ENCODE assay signal across 24 cellular contexts in the genomic region with DNA sequence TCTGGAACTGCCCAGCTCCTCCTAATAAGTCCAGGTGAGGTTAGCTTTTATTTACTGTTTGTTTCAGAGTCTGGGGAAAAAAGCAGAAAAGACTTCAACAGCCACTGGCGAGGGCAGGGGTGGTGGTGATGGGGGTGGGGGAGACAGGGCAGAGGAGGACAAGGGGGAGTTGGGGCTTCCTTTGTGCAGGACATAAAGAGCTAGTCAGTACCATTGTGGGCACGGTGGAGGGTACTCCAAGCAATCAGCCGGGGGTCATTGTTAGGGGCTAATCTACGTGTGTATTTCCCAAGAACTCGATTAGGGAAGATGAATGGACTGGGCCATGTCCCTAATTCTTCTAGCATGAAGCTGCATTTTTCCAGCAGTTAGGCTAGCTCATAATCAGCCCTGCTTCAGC. TPM values are rescaled to one million over a fixed set of nuclear protein-coding genes. Genes with fewer than 3 reads are reported as not detected.
"Had no signal": no experiment of that assay in that cellular context is flagged by ENCODE, and none has a peak within 500 bp of the region (broad histone marks: within the 10 kb centered on the region; RNA-seq: fewer than 3 reads in every experiment).

No MANE protein-coding gene starts in this region.

- DNase-seq: cerebellar nuclear complex; erythroblast; foreskin melanocyte; heart left ventricle; hippocampal formation; kidney; left cardiac atrium; left ventricle myocardium superior; mesendoderm; naive B cell; nephron progenitor cell; ovary; right cardiac atrium; small intestine; stimulated activated CD4-positive, alpha-beta T cell treated with anti-CD3 and anti-CD28 coated beads, Interleukin-12 subunit alpha, Interleukin-12 subunit beta, amount 100 ng/mL, for 4 hours; stimulated activated naive CD4-positive, alpha-beta T cell; stomach; substantia nigra; trophoblast cell had no signal

- H3K27me3 ChIP-seq: ovary had no signal

- H3K4me3 ChIP-seq: heart left ventricle, ovary, stomach had no signal

- H3K9me3 ChIP-seq: heart left ventricle, ovary had no signal

- H3K4me1 Mint-ChIP-seq: nephron progenitor cell had no signal

- H3K27ac ChIP-seq: heart left ventricle, ovary, stomach had no signal

- H3K4me3 Mint-ChIP-seq: dendritic cell treated with granulocyte-macrophage colony-stimulating factor and Interleukin-4, amounts not matched to agents 40 ng/mL and 50 ng/mL, for 4 days; nephron progenitor cell had no signal

- ATAC-seq: heart left ventricle, left cardiac atrium, left ventricle myocardium superior, right cardiac atrium had no signal

- H3K36me3 Mint-ChIP-seq: naive B cell had no signal

- H3K9me3 Mint-ChIP-seq: dendritic cell treated with granulocyte-macrophage colony-stimulating factor and Interleukin-4, amounts not matched to agents 40 ng/mL and 50 ng/mL, for 4 days; nephron progenitor cell had no signal

- H3K27ac Mint-ChIP-seq: dendritic cell treated with granulocyte-macrophage colony-stimulating factor and Interleukin-4, amounts not matched to agents 40 ng/mL and 50 ng/mL, for 4 days; nephron progenitor cell had no signal

- H3K36me3 ChIP-seq: heart left ventricle, ovary, stomach had no signal

RNA-seq across cellular contexts. Expression of a gene that starts 2.8 kb away (rescaled TPM):
- total RNA-seq: glomerular endothelial cell, heart left ventricle, kidney, left cardiac atrium, left ventricle myocardium superior, lung microvascular endothelial cell, ovary, posterior vena cava, right cardiac atrium, stomach, urinary bladder had no signal
- polyA plus RNA-seq: heart left ventricle, ovary, right cardiac atrium, urinary bladder had no signal

RNA-seq across cellular contexts. Expression of a gene that starts 42.4 kb away (rescaled TPM):
- total RNA-seq: glomerular endothelial cell, heart left ventricle, kidney, left cardiac atrium, left ventricle myocardium superior, lung microvascular endothelial cell, ovary, posterior vena cava, right cardiac atrium, stomach, urinary bladder had no signal
- polyA plus RNA-seq: heart left ventricle, ovary, right cardiac atrium, small intestine, stomach, urinary bladder had no signal

RNA-seq across cellular contexts. Expression of a gene that starts 56.1 kb away (rescaled TPM):
- total RNA-seq: glomerular endothelial cell, heart left ventricle, kidney, left cardiac atrium, left ventricle myocardium superior, lung microvascular endothelial cell, posterior vena cava, right cardiac atrium, urinary bladder had no signal
- polyA plus RNA-seq: heart left ventricle, ovary, right cardiac atrium, urinary bladder had no signal
